Comparison of ENCODE assay signal across 1 cellular context in genomic region chr19:1524972-1525325, GRCh38.
TF ChIP-seq lines count a peak whose summit lies in the region.

No MANE protein-coding gene starts in this region.

TF ChIP-seq in WTC11, 78 proteins besides CTCF, POLR2A, EP300 and RAD21 (continued from another document):
- TF ChIP-seq USF2 (CRISPR knock-in tag; IDR thresholded peaks at IDR 0.05): no peak
- no peak for TF ChIP-seq PRDM15 (CRISPR knock-in tag; IDR thresholded peaks at IDR 0.05)
